In genomic region chr17:30706646-30707335, GRCh38 we compare ENCODE assay signal across 8 cellular contexts.
DNase-seq lines count a peak whose midpoint lies in the region; ATAC-seq and TF ChIP-seq lines count a peak whose summit lies in the region.
"Not testable (repeated sequence)": the region's sequence is repeated elsewhere in the genome, so short reads cannot be mapped to it uniquely, and the experiment has no call there.

No MANE protein-coding gene starts in this region.

- not testable (repeated sequence) for ATAC-seq in CD8-positive, alpha-beta T cell; HCT116; T-cell (replicated peaks in 1 of 4); central memory CD8-positive, alpha-beta T cell (replicated peaks; ENCODE audit: extremely low read depth, poor library complexity, severe bottlenecking)

- peak overlapping the region; percentile 93 for H3K4me2 ChIP-seq in HCT116 (ENCODE audit: low read length)

- not testable (repeated sequence) for H3K9me3 ChIP-seq in CD8-positive, alpha-beta T cell (ENCODE audit: low read length); HCT116 (ENCODE audit: control insufficient read depth in 1 of 2, insufficient read depth in 1 of 2, low read depth in 1 of 2, low read length in 2 of 2); iPS-18c (ENCODE audit: control insufficient read depth, insufficient read depth, low read length)

- POLR2A ChIA-PET in CD8-positive, alpha-beta T cell (lab: Charles Lee); HCT116 (lab: Charles Lee); T-cell (lab: Charles Lee): not testable (repeated sequence)

- peaks cover 23% of the 10 kb centered on the region for H3K79me2 ChIP-seq in HCT116 (ENCODE audit: insufficient read depth, low read length)

- CTCF ChIA-PET in CD8-positive, alpha-beta T cell (lab: Charles Lee) = interaction anchor here (0.8 to 1.6 kb wide), 2 partner anchors 8 to 9 kb away, joined by 3 to 5 read pairs; no protein-coding TSS in a partner anchor
- CTCF ChIA-PET in HCT116 (lab: Charles Lee); T-cell (lab: Charles Lee): not testable (repeated sequence)

- not testable (repeated sequence) for H3K27ac Mint-ChIP-seq in CD8-positive, alpha-beta T cell; T-cell; central memory CD8-positive, alpha-beta T cell (ENCODE audit: low read depth); type B pancreatic cell
- peak overlapping the region; percentile 98 to 100 (median 99) for H3K27ac Mint-ChIP-seq in nephron

- H3K36me3 ChIP-seq in CD8-positive, alpha-beta T cell (ENCODE audit: insufficient read depth, low read length); HCT116 (ENCODE audit: control insufficient read depth in 1 of 2, insufficient read depth in 2 of 2, low read length in 2 of 2): not testable (repeated sequence)

- not testable (repeated sequence) for TF ChIP-seq POLR2A in HCT116 (IDR thresholded peaks at IDR 0.05; ENCODE audit: borderline replicate concordance, extremely low read depth, insufficient read depth, insufficient read length)

- peak overlapping the region; percentile 32 for H3K4me3 Mint-ChIP-seq in CD8-positive, alpha-beta T cell
- H3K4me3 Mint-ChIP-seq in T-cell = peak overlapping the region in 2 of 3 donors; percentile 10 to 100
- peak overlapping the region; percentile 94 for H3K4me3 Mint-ChIP-seq in central memory CD8-positive, alpha-beta T cell
- peak overlapping the region; percentile 96 to 98 (median 97) for H3K4me3 Mint-ChIP-seq in nephron
- peak overlapping the region; percentile 99 for H3K4me3 Mint-ChIP-seq in type B pancreatic cell

- not testable (repeated sequence) for H3K4me3 ChIP-seq in CD8-positive, alpha-beta T cell (ENCODE audit: low read depth, low read length)
- peak overlapping the region; percentile 63 to 70; a peak in 2 of 4 replicates for H3K4me3 ChIP-seq in HCT116 (replicated peaks in 1 of 2; ENCODE audit: low read depth in 1 of 2, low read length in 2 of 2)
- H3K4me3 ChIP-seq in iPS-18c (ENCODE audit: insufficient read depth, low read depth, low read length) = peak overlapping the region; percentile 77

- not testable (repeated sequence) for H3K4me1 ChIP-seq in CD8-positive, alpha-beta T cell (ENCODE audit: insufficient read depth, low read length)
- peaks cover 0 to 14% of the 10 kb centered on the region in 2 experiments; a peak in 3 of 4 replicates for H3K4me1 ChIP-seq in HCT116 (ENCODE audit: control insufficient read depth in 1 of 2, insufficient read depth in 2 of 2, low read length in 2 of 2)

- H3K27me3 ChIP-seq in CD8-positive, alpha-beta T cell (ENCODE audit: insufficient read depth, low read length); HCT116 (ENCODE audit: insufficient read depth, low read length): not testable (repeated sequence)

- not testable (repeated sequence) for DNase-seq in CD8-positive, alpha-beta T cell; HCT116 (ENCODE audit: low read depth, low spot score); T-cell; central memory CD8-positive, alpha-beta T cell (ENCODE audit: low spot score in 2 of 2); type B pancreatic cell (ENCODE audit: extremely low spot score, unreplicated experiment)
- DNase-seq in NCI-H146 (lab: John Stamatoyannopoulos, UW) = peak; percentile 7

- H3K27me3 Mint-ChIP-seq in CD8-positive, alpha-beta T cell (ENCODE audit: low read depth); nephron (ENCODE audit: low read depth); type B pancreatic cell: not testable (repeated sequence)
- peaks cover 3 to 13% of the 10 kb centered on the region in 2 donors for H3K27me3 Mint-ChIP-seq in T-cell
- H3K27me3 Mint-ChIP-seq in central memory CD8-positive, alpha-beta T cell = peaks cover 11% of the 10 kb centered on the region

- not testable (repeated sequence) for H3K36me3 Mint-ChIP-seq in CD8-positive, alpha-beta T cell; T-cell; central memory CD8-positive, alpha-beta T cell (ENCODE audit: insufficient read depth); nephron (ENCODE audit: low read depth); type B pancreatic cell

- H2AFZ ChIP-seq in HCT116 (ENCODE audit: low read depth, low read length, poor library complexity, severe bottlenecking) = not testable (repeated sequence)

- RAD21 ChIA-PET in HCT116 (lab: Charles Lee; ENCODE audit: low non-redundant PET in 1 of 2, low total read pairs in 2 of 2, uncharacterized antibody in 2 of 2, unreplicated experiment in 2 of 2) = not testable (repeated sequence)

- H3K4me1 Mint-ChIP-seq in CD8-positive, alpha-beta T cell (ENCODE audit: low read depth) = peaks cover 30% of the 10 kb centered on the region
- peaks cover 32 to 39% (median 35%) of the 10 kb centered on the region in 3 donors for H3K4me1 Mint-ChIP-seq in T-cell
- H3K4me1 Mint-ChIP-seq in central memory CD8-positive, alpha-beta T cell = peaks cover 44% of the 10 kb centered on the region
- peaks cover 28% of the 10 kb centered on the region for H3K4me1 Mint-ChIP-seq in nephron
- peaks cover 21% of the 10 kb centered on the region for H3K4me1 Mint-ChIP-seq in type B pancreatic cell (ENCODE audit: unreplicated experiment)

- not testable (repeated sequence) for H3K9me2 ChIP-seq in HCT116 (ENCODE audit: insufficient read depth)

- not testable (repeated sequence) for H3K9ac ChIP-seq in HCT116 (ENCODE audit: low read length)

- intact Hi-C loops in CD8-positive, alpha-beta T cell (cut with DNase I, micrococcal nuclease) = loop anchor here in 1 of 2 experiments (5.0 kb wide), 1 partner anchor 329 kb away; the partner anchor contains the start of gene CPD
- intact Hi-C loops in HCT116 (cut with micrococcal nuclease) = not testable (repeated sequence)

- not testable (repeated sequence) for H4K20me1 ChIP-seq in HCT116 (ENCODE audit: insufficient read depth)

- TF ChIP-seq CTCF in CD8-positive, alpha-beta T cell (IDR thresholded peaks at IDR 0.05); HCT116 (IDR thresholded peaks at IDR 0.05 in 2 of 3, conservative IDR thresholded peaks at IDR 0.05 in 1 of 3; ENCODE audit: borderline replicate concordance in 1 of 3, insufficient read depth in 1 of 3, low read depth in 2 of 3, low read length in 2 of 3); nephron (IDR thresholded peaks at IDR 0.05; ENCODE audit: unreplicated experiment in 3 of 3); type B pancreatic cell (conservative IDR thresholded peaks at IDR 0.05): not testable (repeated sequence)

- not testable (repeated sequence) for BruUV-seq in HCT116 (replicated peaks; lab: Mats Ljungman, UMichigan)

- not testable (repeated sequence) for H3K9me3 Mint-ChIP-seq in CD8-positive, alpha-beta T cell; T-cell; central memory CD8-positive, alpha-beta T cell; nephron; type B pancreatic cell

- not testable (repeated sequence) for TF ChIP-seq RAD21 in HCT116 (IDR thresholded peaks at IDR 0.05; ENCODE audit: low read depth)

- not testable (repeated sequence) for H3K27ac ChIP-seq in CD8-positive, alpha-beta T cell (ENCODE audit: low read depth, low read length); HCT116 (ENCODE audit: low read depth, low read length)

Comparison
In these comparisons a context has a peak if more than half of its experiments do, and no peak if none do; other contexts are left out.
1. H3K4me3 Mint-ChIP-seq: peak in every context shown above with its lines; median percentile 99 in type B pancreatic cell; 97 in nephron; 94 in central memory CD8-positive, alpha-beta T cell; 55 in T-cell; 32 in CD8-positive, alpha-beta T cell.